In genomic region chr19:28021316-28022185, GRCh38 we compare ENCODE assay signal across 1 cellular context.
TF ChIP-seq lines count a peak whose summit lies in the region.

No MANE protein-coding gene starts in this region.

TF ChIP-seq in GM12878, 131 proteins besides CTCF, POLR2A, EP300 and RAD21:
- peak; percentile 40; the same call in 1 of the 2 replicates for TF ChIP-seq CREB1 (IDR thresholded peaks at IDR 0.05; ENCODE audit: low read depth)
- no peak for TF ChIP-seq RCOR1 (conservative IDR thresholded peaks at IDR 0.05; ENCODE audit: low read depth, low read length)
- TF ChIP-seq KLF5 (IDR thresholded peaks at IDR 0.05; ENCODE audit: partially characterized antibody) = no peak
- TF ChIP-seq SPI1 (IDR thresholded peaks at IDR 0.05; ENCODE audit: borderline replicate concordance, insufficient read depth, low read depth, low read length) = peak; percentile 26; the same call in 1 of the 2 replicates
- peak; percentile 12; the same call in 1 of the 2 replicates for TF ChIP-seq RUNX3 (IDR thresholded peaks at IDR 0.05; ENCODE audit: low read length)
- TF ChIP-seq ZBTB33 (IDR thresholded peaks at IDR 0.05) = no peak
